In genomic region chr18:42094875-42095274, GRCh38 we compare ENCODE assay signal across 24 cellular contexts.
"Had no signal": no experiment of that assay in that cellular context is flagged by ENCODE, and none has a peak within 500 bp of the region (broad histone marks: within the 10 kb centered on the region; RNA-seq: fewer than 3 reads in every experiment).

No MANE protein-coding gene starts in this region.

- ATAC-seq: heart right ventricle; left cardiac atrium; naive thymus-derived CD8-positive, alpha-beta T cell; psoas muscle; right lobe of liver; stimulated activated naive B cell treated with anti-CD40 and anti-IgM and Interleukin-4, amounts not matched to agents 10 μg/mL and 1 μg/mL and 100 μg/mL, for 72 hours; stimulated activated naive CD8-positive, alpha-beta T cell treated with anti-CD3 and anti-CD28 coated beads, Interleukin-15, Interleukin-2, amounts not matched to agents 100 U/mL and 50 U/mL, for 24 hours; upper lobe of right lung had no signal

- H3K4me1 ChIP-seq: heart right ventricle, left ventricle myocardium inferior, parathyroid adenoma, psoas muscle, right atrium auricular region, right lobe of liver, stomach, testis, thyroid gland, upper lobe of right lung had no signal

- DNase-seq: heart right ventricle; islet precursor cell; left cardiac atrium; left ventricle myocardium inferior; midbrain; naive thymus-derived CD8-positive, alpha-beta T cell; nucleus accumbens; psoas muscle; right lobe of liver; stimulated activated CD4-positive, alpha-beta T cell treated with anti-CD3 and anti-CD28 coated beads, Interleukin-12 subunit alpha, Interleukin-12 subunit beta, amount 100 ng/mL, for 4 hours; stimulated activated CD4-positive, alpha-beta T cell treated with anti-CD3 and anti-CD28 coated beads, Interleukin-15, amount 100 ng/mL, for 24 hours; stimulated activated CD4-positive, alpha-beta T cell treated with anti-CD3 and anti-CD28 coated beads, Interleukin-2, amount 100 ng/mL, for 24 hours; stimulated activated CD4-positive, alpha-beta T cell treated with anti-CD3 and anti-CD28 coated beads, Interleukin-4, amount 100 ng/mL, for 1 hour; stimulated activated naive B cell treated with anti-CD40 and anti-IgM and Interleukin-4, amounts not matched to agents 10 μg/mL and 1 μg/mL and 100 μg/mL, for 72 hours; stimulated activated naive CD8-positive, alpha-beta T cell treated with anti-CD3 and anti-CD28 coated beads, Interleukin-15, Interleukin-2, amounts not matched to agents 100 U/mL and 50 U/mL, for 24 hours; stomach; testis; thyroid gland; transverse colon; upper lobe of right lung had no signal

- H3K4me3 ChIP-seq: heart right ventricle, hepatocyte, left ventricle myocardium inferior, lung, psoas muscle, right atrium auricular region, right lobe of liver, stomach, testis, thyroid gland, transverse colon, upper lobe of right lung had no signal

- H3K27me3 ChIP-seq: heart right ventricle, hepatocyte, right atrium auricular region, right lobe of liver, stomach, testis, thyroid gland, transverse colon, upper lobe of right lung had no signal

- H3K9me3 ChIP-seq: left ventricle myocardium inferior, psoas muscle, right lobe of liver, stomach, testis, thyroid gland, transverse colon, upper lobe of right lung had no signal

- H3K36me3 ChIP-seq: heart right ventricle, left ventricle myocardium inferior, right atrium auricular region, right lobe of liver, stomach, thyroid gland, transverse colon, upper lobe of right lung had no signal

- H3K27ac ChIP-seq: heart right ventricle, hepatocyte, left ventricle myocardium inferior, parathyroid adenoma, psoas muscle, right atrium auricular region, right lobe of liver, stomach, testis, thyroid gland, upper lobe of right lung had no signal
